Comparison of ENCODE assay signal across 20 cellular contexts in genomic region chr2:119315241-119315925, GRCh38. TPM values are rescaled to one million over a fixed set of nuclear protein-coding genes. Genes with fewer than 3 reads are reported as not detected.
A peak's percentile ranks its signal among the peaks of the same experiment; 100 is the strongest.
DNase-seq lines count a peak whose midpoint lies in the region; ATAC-seq and TF ChIP-seq lines count a peak whose summit lies in the region.
"Had no signal": no experiment of that assay in that cellular context is flagged by ENCODE, and none has a peak within 500 bp of the region (broad histone marks: within the 10 kb centered on the region; RNA-seq: fewer than 3 reads in every experiment).

No MANE protein-coding gene starts in this region.

- peak overlapping the region; percentile 18 for H2AFZ ChIP-seq in mammary epithelial cell (ENCODE audit: low read depth, low read length)

- H3K4me3 Mint-ChIP-seq in stimulated activated naive B cell treated with anti-CD40 and anti-IgM and Interleukin-4, amounts not matched to agents 10 μg/mL and 1 μg/mL and 100 μg/mL, for 72 hours, result no peak overlapping the region
- H3K4me3 Mint-ChIP-seq: activated CD4-positive, alpha-beta T cell treated with anti-CD3 and anti-CD28 coated beads for 36 hours; activated T-helper 17 cell treated with anti-CD3 and anti-CD28 coated beads, Interleukin-2, amount 50 U/mL, for 72 hours; B cell; H9 had no signal

- no peaks in the 10 kb centered on the region for H3K79me2 ChIP-seq in mammary epithelial cell (ENCODE audit: insufficient read depth, low read length)

- H3K36me3 ChIP-seq in mammary epithelial cell (ENCODE audit: insufficient read depth, low read length) (no peaks in the 10 kb centered on the region), gastrocnemius medialis (no peaks in the 10 kb centered on the region), testis (ENCODE audit: low read depth, missing control alignments) (no peaks in the 10 kb centered on the region)
- H3K36me3 ChIP-seq: sigmoid colon had no signal

- H3K4me1 ChIP-seq in mammary epithelial cell (ENCODE audit: insufficient read depth, low read length) (no peaks in the 10 kb centered on the region), gastrocnemius medialis (peaks cover 19 to 26% of the 10 kb centered on the region in 2 donors), testis (peaks cover 3% of the 10 kb centered on the region)
- H3K4me1 ChIP-seq: sigmoid colon had no signal

- intact Hi-C loops in mammary epithelial cell (cut with micrococcal nuclease) (no loop called here), left colon (cut with DNase I, micrococcal nuclease) (no loop called here), gastrocnemius medialis (cut with DNase I; ENCODE audit: low total_unique reads) (loop anchor here (2.0 kb wide), 1 partner anchor 55 kb away; no protein-coding TSS in a partner anchor), testis (cut with DNase I; ENCODE audit: low total_unique reads) (no loop called here)

- H3K4me2 ChIP-seq in mammary epithelial cell (ENCODE audit: insufficient read depth, low read depth, low read length), result no peak overlapping the region
- H3K4me2 ChIP-seq: KMS-11 had no signal

- dilution Hi-C loops in mammary epithelial cell (cut with HindIII; ENCODE audit: low sequenced_read_pairs), result no loop called here

- H3K27me3 ChIP-seq in mammary epithelial cell (ENCODE audit: insufficient read depth, low read length), result no peaks in the 10 kb centered on the region
- H3K27me3 ChIP-seq in gastrocnemius medialis, result no peaks in the 10 kb centered on the region
- no peaks in the 10 kb centered on the region for H3K27me3 ChIP-seq in testis
- H3K27me3 ChIP-seq: sigmoid colon had no signal

- CTCF ChIA-PET in mammary epithelial cell (lab: Charles Lee; ENCODE audit: low non-redundant PET), result no interaction called here

- no peaks in the 10 kb centered on the region for H3K9me3 ChIP-seq in mammary epithelial cell (replicated peaks; ENCODE audit: insufficient read depth, low read length)
- H3K9me3 ChIP-seq in gastrocnemius medialis, result no peaks in the 10 kb centered on the region
- no peaks in the 10 kb centered on the region for H3K9me3 ChIP-seq in testis
- H3K9me3 ChIP-seq: Caco-2, sigmoid colon had no signal

- ATAC-seq in left colon (peak; percentile 73), gastrocnemius medialis (no peak)
- no peak for ATAC-seq in stimulated activated naive B cell treated with anti-CD40 and anti-IgM and Interleukin-4, amounts not matched to agents 10 μg/mL and 1 μg/mL and 100 μg/mL, for 72 hours (replicated peaks)
- ATAC-seq: activated CD4-positive, alpha-beta T cell treated with anti-CD3 and anti-CD28 coated beads for 36 hours; activated T-helper 17 cell treated with anti-CD3 and anti-CD28 coated beads, Interleukin-2, amount 50 U/mL, for 72 hours had no signal

- no peaks in the 10 kb centered on the region for H3K9me3 Mint-ChIP-seq in stimulated activated naive B cell treated with anti-CD40 and anti-IgM and Interleukin-4, amounts not matched to agents 10 μg/mL and 1 μg/mL and 100 μg/mL, for 72 hours
- H3K9me3 Mint-ChIP-seq: activated T-helper 17 cell treated with anti-CD3 and anti-CD28 coated beads, Interleukin-2, amount 50 U/mL, for 72 hours; H9 had no signal

- peaks cover 1 to 22% of the 10 kb centered on the region in 2 donors for H3K36me3 Mint-ChIP-seq in stimulated activated naive B cell treated with anti-CD40 and anti-IgM and Interleukin-4, amounts not matched to agents 10 μg/mL and 1 μg/mL and 100 μg/mL, for 72 hours

- no peaks in the 10 kb centered on the region for H3K27me3 Mint-ChIP-seq in stimulated activated naive B cell treated with anti-CD40 and anti-IgM and Interleukin-4, amounts not matched to agents 10 μg/mL and 1 μg/mL and 100 μg/mL, for 72 hours
- H3K27me3 Mint-ChIP-seq: activated CD4-positive, alpha-beta T cell treated with anti-CD3 and anti-CD28 coated beads for 36 hours; activated T-helper 17 cell treated with anti-CD3 and anti-CD28 coated beads, Interleukin-2, amount 50 U/mL, for 72 hours; B cell had no signal

- DNase-seq in LNCaP clone FGC (ENCODE audit: low read depth), result peak; percentile 69
- DNase-seq in mammary epithelial cell, result no peak
- DNase-seq in left colon, result no peak
- DNase-seq in gastrocnemius medialis, result no peak
- DNase-seq in testis, result no peak
- no peak for DNase-seq in GM19240 (ENCODE audit: insufficient read length, low spot score)
- DNase-seq in stimulated activated naive B cell treated with anti-CD40 and anti-IgM and Interleukin-4, amounts not matched to agents 10 μg/mL and 1 μg/mL and 100 μg/mL, for 72 hours, result no peak
- no peak for DNase-seq in HuH-7.5 (ENCODE audit: low spot score)
- DNase-seq: activated CD4-positive, alpha-beta T cell treated with anti-CD3 and anti-CD28 coated beads for 36 hours; Caco-2; H9; hypothalamus; NCI-H1417; NCI-H526; OCI-M1; sigmoid colon; T1000 had no signal

- H3K4me1 Mint-ChIP-seq in stimulated activated naive B cell treated with anti-CD40 and anti-IgM and Interleukin-4, amounts not matched to agents 10 μg/mL and 1 μg/mL and 100 μg/mL, for 72 hours, result peaks cover 6 to 8% of the 10 kb centered on the region in 2 donors
- H3K4me1 Mint-ChIP-seq: activated CD4-positive, alpha-beta T cell treated with anti-CD3 and anti-CD28 coated beads for 36 hours; activated T-helper 17 cell treated with anti-CD3 and anti-CD28 coated beads, Interleukin-2, amount 50 U/mL, for 72 hours had no signal

- no peaks in the 10 kb centered on the region for H4K20me1 ChIP-seq in mammary epithelial cell (ENCODE audit: insufficient read depth, low read length)

- H3K4me3 ChIP-seq in LNCaP clone FGC (ENCODE audit: low read depth, low read length) (no peak overlapping the region), mammary epithelial cell (replicated peaks in 1 of 3; ENCODE audit: insufficient read depth in 1 of 3, low read depth in 2 of 3, low read length in 3 of 3) (no peak overlapping the region), gastrocnemius medialis (no peak overlapping the region), testis (no peak overlapping the region)
- H3K4me3 ChIP-seq: sigmoid colon had no signal

- no peak for TF ChIP-seq CTCF in LNCaP clone FGC (IDR thresholded peaks at IDR 0.05; ENCODE audit: control insufficient read depth, extremely low read depth, insufficient read depth)
- TF ChIP-seq CTCF in mammary epithelial cell (conservative IDR thresholded peaks at IDR 0.05 in 1 of 2, IDR thresholded peaks at IDR 0.05 in 1 of 2; ENCODE audit: extremely low read depth in 1 of 2, insufficient read depth in 1 of 2, low read depth in 1 of 2, low read length in 2 of 2), result no peak
- TF ChIP-seq CTCF in gastrocnemius medialis (IDR thresholded peaks at IDR 0.05 in 4 of 5, conservative IDR thresholded peaks at IDR 0.05 in 1 of 5), result no peak
- no peak for TF ChIP-seq CTCF in testis (IDR thresholded peaks at IDR 0.05)

- no peak for TF ChIP-seq POLR2A in gastrocnemius medialis (IDR thresholded peaks at IDR 0.05)
- no peak for TF ChIP-seq POLR2A in testis (IDR thresholded peaks at IDR 0.05)

- WGBS in mammary epithelial cell (ENCODE audit: low coverage, missing lambda C conversion rate), result 41% methylated on average over 4 of the region's 4 CpGs
- 45 to 52% methylated on average over 4 of the region's 4 CpGs for WGBS in testis, 2 donors

- BruUV-seq in mammary epithelial cell (replicated peaks; lab: Mats Ljungman, UMichigan), result no TSS peak

- no peak overlapping the region for H3K27ac Mint-ChIP-seq in stimulated activated naive B cell treated with anti-CD40 and anti-IgM and Interleukin-4, amounts not matched to agents 10 μg/mL and 1 μg/mL and 100 μg/mL, for 72 hours
- H3K27ac Mint-ChIP-seq: activated CD4-positive, alpha-beta T cell treated with anti-CD3 and anti-CD28 coated beads for 36 hours; activated T-helper 17 cell treated with anti-CD3 and anti-CD28 coated beads, Interleukin-2, amount 50 U/mL, for 72 hours; B cell; H9 had no signal

- in situ Hi-C loops in mammary epithelial cell (cut with MboI; ENCODE audit: low sequenced_read_pairs in 2 of 2) (no loop called here), gastrocnemius medialis (cut with MboI; ENCODE audit: low sequenced_read_pairs in 4 of 4) (loop anchor here in 3 of 4 donors (25.0 kb wide), 2 partner anchors 303 to 428 kb away; no protein-coding TSS in a partner anchor)

- H3K27ac ChIP-seq in mammary epithelial cell (ENCODE audit: insufficient read depth, low read depth, low read length), result no peak overlapping the region
- H3K27ac ChIP-seq in gastrocnemius medialis, result peak overlapping the region; percentile 32 to 45 (median 38)
- H3K27ac ChIP-seq in testis, result no peak overlapping the region
- H3K27ac ChIP-seq: KMS-11 had no signal

- H3K9ac ChIP-seq in mammary epithelial cell (ENCODE audit: insufficient read depth, low read length), result no peak overlapping the region
- H3K9ac ChIP-seq: KMS-11 had no signal

RNA-seq across cellular contexts. Expression of gene C2orf76, which starts 51.3 kb away (rescaled TPM):
- 1 to 10 TPM; 6.2 to 8.3 TPM for total RNA-seq in mammary epithelial cell
- polyA plus RNA-seq in mammary epithelial cell, result 6.8 TPM
- 5.1 TPM for polyA minus RNA-seq in mammary epithelial cell
- 1 to 10 TPM; 5.3 to 6.8 TPM for total RNA-seq in left colon
- total RNA-seq in gastrocnemius medialis, result 1 to 10 TPM in 2 of 4 donors, under 1 TPM in 1, not detected in 1; 0.61 to 5.9 (median 2.6) TPM
- 10 to 100 TPM; 12.8 to 13.4 TPM for total RNA-seq in testis
- 27.8 TPM for polyA plus RNA-seq in testis (ENCODE audit: insufficient read depth, low read depth, low replicate concordance)

RNA-seq across cellular contexts. Expression of gene DBI, which starts 51.4 kb away (rescaled TPM):
- total RNA-seq in mammary epithelial cell, result 100 to 1,000 TPM in 1 of 2 donors, 10 to 100 TPM in 1; 36.5 to 217 TPM
- 583 TPM for polyA plus RNA-seq in mammary epithelial cell
- polyA minus RNA-seq in mammary epithelial cell, result 109 TPM
- 100 to 1,000 TPM; 194 to 300 TPM for total RNA-seq in left colon
- 100 to 1,000 TPM in 1 of 4 donors, 10 to 100 TPM in 3; 17.3 to 102 (median 55.2) TPM for total RNA-seq in gastrocnemius medialis
- 100 to 1,000 TPM; 109 to 130 TPM for total RNA-seq in testis
- polyA plus RNA-seq in testis (ENCODE audit: insufficient read depth, low read depth, low replicate concordance), result 434 TPM

Comparison
In these comparisons a context has a peak if more than half of its experiments do, and no peak if none do; other contexts are left out.
1. H3K27ac ChIP-seq: peak in gastrocnemius medialis (4 of 4); none in mammary epithelial cell (single experiment) and testis (0 of 2).
2. in situ Hi-C loops: an anchor here in gastrocnemius medialis (25.0 kb wide); none called in mammary epithelial cell.